2 cellular contexts compared by ENCODE assay signal in genomic region chr6:117517995-117518394, GRCh38.
A peak's percentile ranks its signal among the peaks of the same experiment; 100 is the strongest.
TF ChIP-seq lines count a peak whose summit lies in the region.

No MANE protein-coding gene starts in this region.

TF ChIP-seq in HepG2, 621 proteins besides CTCF, POLR2A, EP300 and RAD21:
- peak; percentile 34; the same call in 1 of the 2 replicates for TF ChIP-seq RARA (CRISPR knock-in tag; IDR thresholded peaks at IDR 0.05)
- TF ChIP-seq PPARG (CRISPR knock-in tag; conservative IDR thresholded peaks at IDR 0.05), result peak; percentile 74
- 0 out of 2 replicates have a peak, but pooled peaks have one; percentile 19 for TF ChIP-seq BCL6 (CRISPR knock-in tag; IDR thresholded peaks at IDR 0.05)
- peak; percentile 39; the same call in 1 of the 2 replicates for TF ChIP-seq HNF4A (CRISPR knock-in tag; IDR thresholded peaks at IDR 0.05)

TF ChIP-seq in liver, 16 proteins besides CTCF, POLR2A, EP300 and RAD21:
- TF ChIP-seq HNF4A (conservative IDR thresholded peaks at IDR 0.05), result peak; percentile 87 to 89
- peak; percentile 87 to 90 for TF ChIP-seq RXRA (IDR thresholded peaks at IDR 0.05)
- TF ChIP-seq SP1 (IDR thresholded peaks at IDR 0.05), result peak; percentile 90
- TF ChIP-seq JUND (IDR thresholded peaks at IDR 0.05), result peak in 1 of 2 donors; percentile 15
- peak; percentile 67 for TF ChIP-seq HNF4G (IDR thresholded peaks at IDR 0.05)
